ENCODE assay signal across 24 cellular contexts in the genomic region with DNA sequence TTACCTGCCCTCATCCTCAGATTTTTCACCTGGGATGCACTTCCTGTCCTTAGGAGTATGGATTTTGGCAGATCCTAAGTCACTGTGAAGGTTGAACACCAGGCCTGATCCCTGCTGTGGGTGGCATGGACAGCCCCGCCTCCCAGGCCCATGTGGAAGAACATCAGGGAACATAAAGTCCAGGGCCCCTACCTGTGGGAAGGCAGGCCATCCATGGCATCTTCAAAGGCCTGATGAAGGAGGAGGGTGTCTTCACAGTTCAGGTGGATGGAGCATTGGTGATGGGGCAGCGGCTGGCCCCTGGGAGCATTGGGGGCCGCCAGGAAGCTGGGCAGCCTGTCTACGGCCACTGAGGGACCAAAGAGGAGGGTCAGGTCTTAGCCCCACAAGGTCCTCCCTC.
"Had no signal": no experiment of that assay in that cellular context is flagged by ENCODE, and none has a peak within 500 bp of the region (broad histone marks: within the 10 kb centered on the region; RNA-seq: fewer than 3 reads in every experiment).

No MANE protein-coding gene starts in this region.

- H3K27me3 ChIP-seq: body of pancreas, colonic mucosa, dorsolateral prefrontal cortex, tibial nerve had no signal

- H3K27me3 Mint-ChIP-seq: activated CD4-positive, alpha-beta T cell treated with anti-CD3 and anti-CD28 coated beads for 36 hours; activated naive CD4-positive, alpha-beta T cell treated with anti-CD3 and anti-CD28 coated beads, Interleukin-2, amount 50 U/mL, for 24 hours; naive thymus-derived CD4-positive, alpha-beta T cell had no signal

- H3K4me3 Mint-ChIP-seq: activated CD4-positive, alpha-beta T cell treated with anti-CD3 and anti-CD28 coated beads for 36 hours had no signal

- ATAC-seq: body of pancreas, esophagus mucosa, right cardiac atrium had no signal

- H3K9me3 Mint-ChIP-seq: activated naive CD4-positive, alpha-beta T cell treated with anti-CD3 and anti-CD28 coated beads, Interleukin-2, amount 50 U/mL, for 24 hours; activated T-helper 2 cell treated with anti-CD3 and anti-CD28 coated beads, Interferon-gamma antibody, Interleukin-2, Interleukin-4, amounts not matched to agents 10 μg/mL and 5 μg/mL and 100 μg/mL, durations not matched to agents 14 hours and 24 hours and 36 hours had no signal

- DNase-seq: activated CD4-positive, CD25-positive, alpha-beta regulatory T cell; activated T-cell treated with anti-CD3 and anti-CD28 coated beads, Interleukin-2, amount 50 U/mL, for 48 hours; anterior cingulate cortex; body of pancreas; cerebellar nuclear complex; colonic mucosa; dorsolateral prefrontal cortex; effector memory CD4-positive, alpha-beta T cell; foreskin fibroblast; head of caudate nucleus; hippocampal formation; kidney; midbrain; naive thymus-derived CD4-positive, alpha-beta T cell; right cardiac atrium; stimulated activated CD4-positive, alpha-beta T cell treated with anti-CD3 and anti-CD28 coated beads, Interleukin-15, amount 100 ng/mL, for 24 hours; stimulated activated CD4-positive, alpha-beta T cell treated with anti-CD3 and anti-CD28 coated beads, Interleukin-2, amount 100 ng/mL, for 24 hours; stimulated activated naive CD4-positive, alpha-beta T cell had no signal

- H3K4me3 ChIP-seq: body of pancreas, colonic mucosa, dorsolateral prefrontal cortex, tibial nerve had no signal

- H3K27ac Mint-ChIP-seq: activated CD4-positive, alpha-beta T cell treated with anti-CD3 and anti-CD28 coated beads for 36 hours; activated naive CD4-positive, alpha-beta T cell treated with anti-CD3 and anti-CD28 coated beads, Interleukin-2, amount 50 U/mL, for 24 hours; activated T-helper 2 cell treated with anti-CD3 and anti-CD28 coated beads, Interferon-gamma antibody, Interleukin-2, Interleukin-4, amounts not matched to agents 10 μg/mL and 5 μg/mL and 100 μg/mL, durations not matched to agents 14 hours and 24 hours and 36 hours; memory B cell; naive thymus-derived CD4-positive, alpha-beta T cell had no signal

- H3K27ac ChIP-seq: body of pancreas, colonic mucosa, dorsolateral prefrontal cortex, tibial nerve had no signal

- H3K4me1 ChIP-seq: body of pancreas, colonic mucosa had no signal

- H3K36me3 ChIP-seq: colonic mucosa had no signal

- H3K9me3 ChIP-seq: body of pancreas, colonic mucosa, tibial nerve had no signal
